ENCODE assay signal across 9 cellular contexts in genomic region chr7:27110163-27110976, GRCh38. TPM values are rescaled to one million over a fixed set of nuclear protein-coding genes. Genes with fewer than 3 reads are reported as not detected.
DNase-seq lines count a peak whose midpoint lies in the region; ATAC-seq, FAIRE-seq and TF ChIP-seq lines count a peak whose summit lies in the region.
"Had no signal": no experiment of that assay in that cellular context is flagged by ENCODE, and none has a peak within 500 bp of the region (broad histone marks: within the 10 kb centered on the region; RNA-seq: fewer than 3 reads in every experiment).

No MANE protein-coding gene starts in this region.

- peaks cover 3% of the 10 kb centered on the region for H3K36me3 Mint-ChIP-seq in brain

- peaks cover 96% of the 10 kb centered on the region for H3K27me3 Mint-ChIP-seq in brain

- peak; percentile 24 for ATAC-seq in thoracic aorta (ENCODE audit: insufficient number of reproducible peaks, low FRiP score, low read depth)

- peak; percentile 72 for FAIRE-seq in HTR-8/SVneo (lab: Jason Lieb, UNC)

- H3K4me3 ChIP-seq in thoracic aorta = peak overlapping the region; percentile 99

- no peaks in the 10 kb centered on the region for H3K36me3 ChIP-seq in thoracic aorta

- peaks cover 26 to 61% of the 10 kb centered on the region in 2 donors for H3K4me1 ChIP-seq in thoracic aorta (ENCODE audit: control insufficient read depth in 1 of 2, low read depth in 2 of 2)

- no peaks in the 10 kb centered on the region for H3K9me3 ChIP-seq in thoracic aorta

- TF ChIP-seq CTCF in brain (conservative IDR thresholded peaks at IDR 0.05) = no peak
- no peak for TF ChIP-seq CTCF in thoracic aorta (IDR thresholded peaks at IDR 0.05)

- H3K27me3 ChIP-seq in thoracic aorta (replicated peaks; ENCODE audit: insufficient read depth) = no peaks in the 10 kb centered on the region

- peak overlapping the region in 4 of 5 experiments; percentile 43 to 95 (median 88) for H3K27ac Mint-ChIP-seq in brain

- H3K4me3 Mint-ChIP-seq in brain = peak overlapping the region; percentile 54 to 93 (median 81)

- peak; percentile 83 for DNase-seq in HTR-8/SVneo (ENCODE audit: insufficient read length, low spot score)
- DNase-seq in left kidney (ENCODE audit: low read depth, low spot score) = peak; percentile 95
- no peak for DNase-seq in thoracic aorta (ENCODE audit: low spot score)
- DNase-seq in NCI-H524 (lab: John Stamatoyannopoulos, UW) = no peak
- no peak for DNase-seq in activated CD4-positive, alpha-beta T cell treated with anti-CD3 and anti-CD28 coated beads, Interleukin-2, amount 50 U/mL, for 4 hours
- no peak for DNase-seq in occipital lobe (lab: John Stamatoyannopoulos, UW)
- DNase-seq in activated CD4-positive, alpha-beta T cell treated with anti-CD3 and anti-CD28 coated beads for 1 hour = no peak
- DNase-seq: activated gamma-delta T cell had no signal

- H3K9me3 Mint-ChIP-seq in brain = peaks cover 0 to 10% (median 3%) of the 10 kb centered on the region in 5 experiments

- peaks cover 43% of the 10 kb centered on the region for H3K4me1 Mint-ChIP-seq in brain

- peak overlapping the region; percentile 87 to 96 for H3K27ac ChIP-seq in thoracic aorta

RNA-seq across cellular contexts. Expression of gene HOXA2, which starts 7.9 kb away (rescaled TPM):
- not detected for polyA plus RNA-seq in brain (ENCODE audit: insufficient read depth, low read depth, low replicate concordance)
- total RNA-seq in thoracic aorta (1 to 10 TPM; 3.4 to 4.6 TPM), occipital lobe (not detected)

RNA-seq across cellular contexts. Expression of gene HOXA1, which starts 14.6 kb away (rescaled TPM):
- not detected for polyA plus RNA-seq in brain (ENCODE audit: insufficient read depth, low read depth, low replicate concordance)
- total RNA-seq in thoracic aorta (1 to 10 TPM in 1 of 2 donors, not detected in 1; 3.1 TPM), occipital lobe (not detected)

RNA-seq across cellular contexts. Expression of gene HOXA4, which starts 20.2 kb away (rescaled TPM):
- 1.1 TPM for polyA plus RNA-seq in brain (ENCODE audit: insufficient read depth, low read depth, low replicate concordance)
- total RNA-seq in thoracic aorta (1 to 10 TPM; 3.7 to 6.1 TPM), occipital lobe (not detected)

RNA-seq across cellular contexts. Expression of gene HOXA5, which starts 33.1 kb away (rescaled TPM):
- 25.3 TPM for polyA plus RNA-seq in brain (ENCODE audit: insufficient read depth, low read depth, low replicate concordance)
- total RNA-seq in thoracic aorta = 1 to 10 TPM in 1 of 2 donors, under 1 TPM in 1; 0.35 to 1.2 TPM
- not detected for total RNA-seq in occipital lobe

RNA-seq across cellular contexts. Expression of gene HOXA6, which starts 37.2 kb away (rescaled TPM):
- 14.9 TPM for polyA plus RNA-seq in brain (ENCODE audit: insufficient read depth, low read depth, low replicate concordance)
- total RNA-seq in thoracic aorta = not detected
- not detected for total RNA-seq in occipital lobe

Comparison
In these comparisons a context has a peak if more than half of its experiments do, and no peak if none do; other contexts are left out.
1. DNase-seq: peak in HTR-8/SVneo (single experiment) and left kidney (single experiment); none in thoracic aorta (single experiment), NCI-H524 (0 of 2), activated CD4-positive, alpha-beta T cell treated with anti-CD3 and anti-CD28 coated beads, Interleukin-2, amount 50 U/mL, for 4 hours (0 of 2), occipital lobe (single experiment) and activated CD4-positive, alpha-beta T cell treated with anti-CD3 and anti-CD28 coated beads for 1 hour (single experiment).